ENCODE assay signal across 1 cellular context in genomic region chr10:69025370-69025896, GRCh38.
TF ChIP-seq lines count a peak whose summit lies in the region.

No MANE protein-coding gene starts in this region.

TF ChIP-seq in endothelial cell of umbilical vein, 7 proteins besides CTCF, POLR2A, EP300 and RAD21 (continued from another document):
- no peak for TF ChIP-seq JUN (IDR thresholded peaks at IDR 0.05; ENCODE audit: borderline replicate concordance, insufficient read depth, insufficient read length, low read depth)
- no peak for TF ChIP-seq FOS (IDR thresholded peaks at IDR 0.05; ENCODE audit: borderline replicate concordance, insufficient read depth, low read length)
- TF ChIP-seq EZH2 (IDR thresholded peaks at IDR 0.05; ENCODE audit: borderline replicate concordance, low read depth, low read length, severe bottlenecking), result no peak
- TF ChIP-seq GATA2 (IDR thresholded peaks at IDR 0.05; ENCODE audit: insufficient read depth, insufficient read length, low read depth, low read length), result no peak
